2 cellular contexts compared by ENCODE assay signal in genomic region chr20:62768815-62769287, GRCh38.
TF ChIP-seq lines count a peak whose summit lies in the region.

No MANE protein-coding gene starts in this region.

TF ChIP-seq in GM23338, 12 proteins besides CTCF, POLR2A, EP300 and RAD21 (continued from another document):
- TF ChIP-seq ZNF462 (CRISPR knock-in tag; IDR thresholded peaks at IDR 0.05) (no peak), JUNB (IDR thresholded peaks at IDR 0.05; ENCODE audit: unreplicated experiment) (no peak), NANOG (IDR thresholded peaks at IDR 0.05; ENCODE audit: borderline replicate concordance) (no peak), EZH2phosphoT487 (IDR thresholded peaks at IDR 0.05; ENCODE audit: unreplicated experiment) (no peak), ZNF331 (CRISPR knock-in tag; IDR thresholded peaks at IDR 0.05; ENCODE audit: low read depth) (no peak), STAT1 (IDR thresholded peaks at IDR 0.05; ENCODE audit: unreplicated experiment) (no peak), ZNF114 (CRISPR knock-in tag; IDR thresholded peaks at IDR 0.05) (no peak), EZH2 (IDR thresholded peaks at IDR 0.05; ENCODE audit: low read depth, unreplicated experiment) (no peak), POLR2AphosphoS5 (IDR thresholded peaks at IDR 0.05; ENCODE audit: low read depth) (no peak), REST (IDR thresholded peaks at IDR 0.05; ENCODE audit: unreplicated experiment) (no peak)

TF ChIP-seq in SK-N-SH treated with all-trans-retinoic acid at 6 μM for 48 hours, 23 proteins besides CTCF, POLR2A, EP300 and RAD21 (continued from another document):
- no peak for TF ChIP-seq PATZ1 (CRISPR knock-in tag; IDR thresholded peaks at IDR 0.05; ENCODE audit: borderline replicate concordance)
- TF ChIP-seq BACH2 (CRISPR knock-in tag; IDR thresholded peaks at IDR 0.05; ENCODE audit: borderline replicate concordance): no peak
- TF ChIP-seq TSHZ2 (CRISPR knock-in tag; IDR thresholded peaks at IDR 0.05): no peak
- no peak for TF ChIP-seq ZNF565 (CRISPR knock-in tag; conservative IDR thresholded peaks at IDR 0.05; ENCODE audit: low read depth)
- TF ChIP-seq POU6F1 (CRISPR knock-in tag; IDR thresholded peaks at IDR 0.05; ENCODE audit: borderline replicate concordance, low read depth): no peak
- no peak for TF ChIP-seq CSDC2 (CRISPR knock-in tag; IDR thresholded peaks at IDR 0.05)
- TF ChIP-seq RARB (CRISPR knock-in tag; IDR thresholded peaks at IDR 0.05): no peak
- TF ChIP-seq TCF4 (CRISPR knock-in tag; IDR thresholded peaks at IDR 0.05; ENCODE audit: borderline replicate concordance): no peak
- TF ChIP-seq ESRRG (CRISPR knock-in tag; IDR thresholded peaks at IDR 0.05): no peak
- TF ChIP-seq ZC3H10 (CRISPR knock-in tag; IDR thresholded peaks at IDR 0.05): no peak
- TF ChIP-seq ZNF70 (CRISPR knock-in tag; IDR thresholded peaks at IDR 0.05): no peak
- no peak for TF ChIP-seq OSR1 (CRISPR knock-in tag; IDR thresholded peaks at IDR 0.05)
- TF ChIP-seq SNAI2 (CRISPR knock-in tag; IDR thresholded peaks at IDR 0.05): no peak
TF ChIP-seq in SK-N-SH treated with all-trans-retinoic acid at 6 μM for 48 hours: peak in this region for 0.
